Comparison of ENCODE assay signal across 8 cellular contexts in the genomic region with DNA sequence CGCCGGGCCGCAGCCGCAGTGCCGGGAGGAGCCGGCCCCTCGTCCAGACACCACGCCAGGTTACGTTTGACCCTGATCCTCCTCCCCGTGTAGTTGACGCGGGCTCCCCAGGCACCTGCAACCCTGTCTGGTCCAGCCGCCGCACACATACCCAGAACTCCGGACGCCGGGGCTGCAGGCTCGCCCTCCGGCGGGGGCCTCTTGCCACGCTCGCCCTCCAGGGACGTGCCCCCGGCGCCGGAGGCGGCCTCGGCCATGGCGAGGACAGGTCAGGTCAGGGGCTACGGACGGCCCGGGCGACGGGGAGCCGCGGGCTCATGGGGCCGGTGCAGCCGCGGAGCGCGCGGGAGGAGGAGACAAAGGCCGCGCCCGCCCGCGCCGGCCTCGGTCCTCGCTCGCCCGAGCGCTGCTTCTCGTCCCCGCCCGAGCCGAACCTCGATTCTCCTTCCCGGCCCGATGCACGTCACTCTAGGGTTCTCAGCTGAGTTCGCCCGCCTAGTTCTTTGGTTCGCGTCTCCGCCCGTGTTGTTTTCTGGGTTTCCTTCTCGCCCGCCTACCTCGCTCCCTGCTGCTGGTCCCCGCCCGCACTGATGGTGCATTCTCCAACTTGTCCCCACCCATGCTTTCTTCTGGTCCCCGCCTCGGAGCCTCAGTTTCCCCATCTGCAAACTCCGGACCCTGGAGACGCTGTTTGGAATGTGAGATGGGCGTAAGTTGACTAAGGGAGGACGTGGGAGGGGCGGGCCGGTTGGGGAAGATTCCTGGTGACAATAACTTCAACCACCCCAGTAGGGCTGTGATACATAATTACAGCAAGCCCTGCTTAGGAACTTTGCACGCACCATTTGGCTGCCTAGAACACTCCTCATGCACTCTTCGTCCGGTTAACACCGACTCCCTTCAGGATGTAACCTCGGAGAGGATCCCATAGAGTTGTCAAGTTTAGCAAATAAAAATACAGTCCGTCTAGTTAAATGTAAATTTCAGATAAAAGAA. TPM values are rescaled to one million over a fixed set of nuclear protein-coding genes. Genes with fewer than 3 reads are reported as not detected.
DNase-seq lines count a peak whose midpoint lies in the region; ATAC-seq and TF ChIP-seq lines count a peak whose summit lies in the region.

A gene with protein sequence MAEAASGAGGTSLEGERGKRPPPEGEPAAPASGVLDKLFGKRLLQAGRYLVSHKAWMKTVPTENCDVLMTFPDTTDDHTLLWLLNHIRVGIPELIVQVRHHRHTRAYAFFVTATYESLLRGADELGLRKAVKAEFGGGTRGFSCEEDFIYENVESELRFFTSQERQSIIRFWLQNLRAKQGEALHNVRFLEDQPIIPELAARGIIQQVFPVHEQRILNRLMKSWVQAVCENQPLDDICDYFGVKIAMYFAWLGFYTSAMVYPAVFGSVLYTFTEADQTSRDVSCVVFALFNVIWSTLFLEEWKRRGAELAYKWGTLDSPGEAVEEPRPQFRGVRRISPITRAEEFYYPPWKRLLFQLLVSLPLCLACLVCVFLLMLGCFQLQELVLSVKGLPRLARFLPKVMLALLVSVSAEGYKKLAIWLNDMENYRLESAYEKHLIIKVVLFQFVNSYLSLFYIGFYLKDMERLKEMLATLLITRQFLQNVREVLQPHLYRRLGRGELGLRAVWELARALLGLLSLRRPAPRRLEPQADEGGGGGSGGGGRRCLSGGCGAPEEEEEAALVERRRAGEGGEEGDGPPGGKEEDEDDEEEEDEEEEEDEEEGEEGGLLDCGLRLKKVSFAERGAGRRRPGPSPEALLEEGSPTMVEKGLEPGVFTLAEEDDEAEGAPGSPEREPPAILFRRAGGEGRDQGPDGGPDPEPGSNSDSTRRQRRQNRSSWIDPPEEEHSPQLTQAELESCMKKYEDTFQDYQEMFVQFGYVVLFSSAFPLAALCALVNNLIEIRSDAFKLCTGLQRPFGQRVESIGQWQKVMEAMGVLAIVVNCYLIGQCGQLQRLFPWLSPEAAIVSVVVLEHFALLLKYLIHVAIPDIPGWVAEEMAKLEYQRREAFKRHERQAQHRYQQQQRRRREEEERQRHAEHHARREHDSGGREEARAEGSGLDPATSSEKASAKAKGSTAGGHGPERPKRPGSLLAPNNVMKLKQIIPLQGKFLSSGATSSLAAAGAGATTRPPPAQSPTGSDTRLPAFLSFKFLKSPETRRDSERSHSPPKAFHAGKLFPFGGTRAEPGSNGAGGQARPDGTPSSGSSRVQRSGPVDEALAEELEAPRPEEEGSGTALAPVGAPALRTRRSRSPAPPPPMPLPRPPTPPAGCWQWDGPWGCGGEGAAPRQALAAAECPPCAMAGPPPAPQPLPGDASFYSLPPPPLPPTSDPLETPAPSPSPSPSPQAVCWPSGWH (minus strand): TSS at position 442 of the 996 bp plus-strand sequence. CDS start 185 bp downstream, at position 257.

- H3K4me1 Mint-ChIP-seq in T-helper 2 cell treated with Interferon-gamma antibody and Interleukin-4, amounts not matched to agents 5 μg/mL and 100 μg/mL, for 36 hours (ENCODE audit: low read depth): peaks cover 25% of the 10 kb centered on the region

- peaks cover 12% of the 10 kb centered on the region for H3K4me1 ChIP-seq in rectal smooth muscle tissue (ENCODE audit: control insufficient read depth, insufficient read depth, low read length)
- peaks cover 47% of the 10 kb centered on the region for H3K4me1 ChIP-seq in vagina

- peaks cover 10% of the 10 kb centered on the region for H3K27me3 Mint-ChIP-seq in T-helper 2 cell treated with Interferon-gamma antibody and Interleukin-4, amounts not matched to agents 5 μg/mL and 100 μg/mL, for 36 hours (ENCODE audit: low read depth)

- in situ Hi-C loops in astrocyte of the cerebellum (cut with HindIII; ENCODE audit: low sequenced_read_pairs): no loop called here

- H3K27me3 ChIP-seq in rectal smooth muscle tissue (ENCODE audit: control insufficient read depth, insufficient read depth, low read length) (peaks cover 3% of the 10 kb centered on the region), vagina (no peaks in the 10 kb centered on the region)

- peak; percentile 51 for ATAC-seq in HG02759 (IDR thresholded peaks at IDR 0.05; ENCODE audit: unreplicated experiment)

- H3K36me3 Mint-ChIP-seq in T-helper 2 cell treated with Interferon-gamma antibody and Interleukin-4, amounts not matched to agents 5 μg/mL and 100 μg/mL, for 36 hours (ENCODE audit: low read depth): peaks cover 17% of the 10 kb centered on the region

- H3K27ac ChIP-seq in rectal smooth muscle tissue (ENCODE audit: low read depth, low read length): no peak within 1 kb of the TSS
- peak within 1 kb of the TSS; percentile 60 for H3K27ac ChIP-seq in vagina

- H3K36me3 ChIP-seq in rectal smooth muscle tissue (ENCODE audit: control insufficient read depth, insufficient read depth, low read length): no peaks in the 10 kb centered on the region
- H3K36me3 ChIP-seq in vagina: no peaks in the 10 kb centered on the region

- H3K9me3 ChIP-seq in vagina: no peaks in the 10 kb centered on the region

- TF ChIP-seq CTCF in astrocyte of the cerebellum (IDR thresholded peaks at IDR 0.05; ENCODE audit: low read depth, low read length, missing control alignments) (no peak), vagina (IDR thresholded peaks at IDR 0.05) (no peak)

- intact Hi-C loops in vagina (cut with DNase I): no loop called here

- peak within 1 kb of the TSS; percentile 77 for H3K4me3 ChIP-seq in astrocyte of the cerebellum (ENCODE audit: low read depth, low read length)
- H3K4me3 ChIP-seq in rectal smooth muscle tissue (ENCODE audit: low read length): peak within 1 kb of the TSS; percentile 79
- H3K4me3 ChIP-seq in vagina: peak within 1 kb of the TSS; percentile 60 to 66

- H3K27ac Mint-ChIP-seq in T-helper 2 cell treated with Interferon-gamma antibody and Interleukin-4, amounts not matched to agents 5 μg/mL and 100 μg/mL, for 36 hours: peak within 1 kb of the TSS; percentile 89

- no peak within 1 kb of the TSS for H3K9ac ChIP-seq in rectal smooth muscle tissue (ENCODE audit: low read length)

- peak within 1 kb of the TSS; percentile 84 for H3K4me3 Mint-ChIP-seq in T-helper 2 cell treated with Interferon-gamma antibody and Interleukin-4, amounts not matched to agents 5 μg/mL and 100 μg/mL, for 36 hours

- TF ChIP-seq POLR2A in vagina (IDR thresholded peaks at IDR 0.05): no peak

- DNase-seq in ELF-1 (ENCODE audit: low read depth, low spot score): peak; percentile 97
- peak; percentile 93 for DNase-seq in NCI-H2029 treated with DMSO at 0.1 percent for 48 hours (lab: John Stamatoyannopoulos, UW)
- peak; percentile 95 for DNase-seq in T-helper 2 cell treated with Interferon-gamma antibody and Interleukin-4, amounts not matched to agents 5 μg/mL and 100 μg/mL, for 36 hours (ENCODE audit: low spot score)
- DNase-seq in astrocyte of the cerebellum (ENCODE audit: low read depth): peak; percentile 96
- DNase-seq in hepatic stellate cell (ENCODE audit: low spot score): peak; percentile 97
- no peak for DNase-seq in vagina (ENCODE audit: extremely low spot score in 2 of 2)

- no peaks in the 10 kb centered on the region for H3K9me3 Mint-ChIP-seq in T-helper 2 cell treated with Interferon-gamma antibody and Interleukin-4, amounts not matched to agents 5 μg/mL and 100 μg/mL, for 36 hours

RNA-seq across cellular contexts. Expression of the gene that starts here (rescaled TPM):
- total RNA-seq in vagina: 10.3 TPM

Comparison
In these comparisons a context has a peak if more than half of its experiments do, and no peak if none do; other contexts are left out.
1. DNase-seq: peak in ELF-1 (single experiment), NCI-H2029 treated with DMSO at 0.1 percent for 48 hours (single experiment), T-helper 2 cell treated with Interferon-gamma antibody and Interleukin-4, amounts not matched to agents 5 μg/mL and 100 μg/mL, for 36 hours (single experiment), astrocyte of the cerebellum (single experiment) and hepatic stellate cell (single experiment); none in vagina (0 of 2).
2. Peak in every context shown above with its lines, with median percentiles within 50 percentile points of each other: H3K4me3 ChIP-seq.